Comparison of ENCODE assay signal across 8 cellular contexts in the genomic region with DNA sequence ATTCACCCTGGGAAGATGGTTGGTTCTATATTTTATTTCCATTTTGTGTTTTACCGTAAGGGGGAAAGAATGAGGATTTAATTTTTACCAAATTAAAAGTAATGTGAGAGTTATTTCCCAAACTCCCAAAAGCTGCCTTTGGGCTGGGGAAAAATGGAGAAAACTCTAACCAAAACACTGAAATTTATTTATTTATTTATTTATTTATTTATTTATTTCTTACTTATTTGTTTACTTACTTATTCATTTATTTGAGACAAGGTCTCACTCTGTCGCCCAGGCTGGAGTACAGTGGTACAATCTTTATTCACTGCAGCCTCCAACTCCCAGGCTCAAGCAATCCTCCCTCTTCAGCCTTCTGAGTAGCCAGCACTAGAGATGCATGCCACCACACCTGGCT.
"Had no signal": no experiment of that assay in that cellular context is flagged by ENCODE, and none has a peak within 500 bp of the region (broad histone marks: within the 10 kb centered on the region; RNA-seq: fewer than 3 reads in every experiment).

No MANE protein-coding gene starts in this region.

- H3K36me3 ChIP-seq: HAP-1 had no signal

- H3K9ac ChIP-seq: GM23248 had no signal

- DNase-seq: GM23248, GOT3, H7, IMR-90, KG1 had no signal

- ATAC-seq: HCT116, K562 had no signal

- H3K27ac ChIP-seq: GM23248 had no signal

- H3K9me3 ChIP-seq: HAP-1 had no signal

- H2AFZ ChIP-seq: GM23248 had no signal

- H3K4me3 ChIP-seq: GM23248, HAP-1, K562 had no signal
